ENCODE assay signal across 10 cellular contexts in the genomic region with DNA sequence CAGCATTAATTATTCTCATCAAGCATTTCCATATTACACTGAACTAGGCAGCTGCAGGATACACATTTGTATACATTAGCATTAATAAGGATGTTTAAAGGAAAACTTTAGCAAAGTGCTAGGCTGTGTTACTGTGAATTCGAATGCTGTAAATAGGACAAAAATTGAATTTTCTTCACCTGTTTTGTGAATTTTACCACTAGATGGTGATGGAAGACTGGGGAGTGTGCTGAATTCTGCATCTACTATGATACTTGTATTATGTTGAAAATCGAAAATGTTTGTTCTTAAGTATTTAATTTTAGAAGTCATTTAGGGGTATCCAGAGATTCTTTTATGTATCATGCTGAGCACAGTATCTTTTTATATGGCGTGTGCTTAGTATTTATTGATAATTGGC. TPM values are rescaled to one million over a fixed set of nuclear protein-coding genes. Genes with fewer than 3 reads are reported as not detected.
DNase-seq lines count a peak whose midpoint lies in the region; ATAC-seq and TF ChIP-seq lines count a peak whose summit lies in the region.
"Had no signal": no experiment of that assay in that cellular context is flagged by ENCODE, and none has a peak within 500 bp of the region (broad histone marks: within the 10 kb centered on the region; RNA-seq: fewer than 3 reads in every experiment).

No MANE protein-coding gene starts in this region.

- H3K27ac Mint-ChIP-seq in MCF 10A (ENCODE audit: low read depth, unreplicated experiment) (no peak overlapping the region), neural crest cell (ENCODE audit: unreplicated experiment) (no peak overlapping the region)
- H3K27ac Mint-ChIP-seq in CD8-positive, alpha-beta memory T cell = no peak overlapping the region
- H3K27ac Mint-ChIP-seq: activated naive CD4-positive, alpha-beta T cell treated with anti-CD3 and anti-CD28 coated beads, Interleukin-2, amount 50 U/mL, for 72 hours had no signal

- CTCF ChIA-PET in MCF 10A (lab: Yijun Ruan, JAX) = interaction anchor here (1.2 to 3.7 kb wide), 4 partner anchors 16 to 123 kb away, joined by 3 to 26 read pairs (median 10); no protein-coding TSS in a partner anchor
- CTCF ChIA-PET in CD8-positive, alpha-beta memory T cell (lab: Charles Lee) = interaction anchor here (3.6 kb wide), 1 partner anchor 123 kb away, joined by 13 read pairs; no protein-coding TSS in a partner anchor

- intact Hi-C loops in MCF 10A (cut with micrococcal nuclease) = loop anchor here (1.0 to 2.0 kb wide), 6 partner anchors 37 to 628 kb away; no protein-coding TSS in a partner anchor

- no peak overlapping the region for H3K4me3 Mint-ChIP-seq in MCF 10A (ENCODE audit: unreplicated experiment)
- no peak overlapping the region for H3K4me3 Mint-ChIP-seq in neural crest cell
- no peak overlapping the region for H3K4me3 Mint-ChIP-seq in CD8-positive, alpha-beta memory T cell

- no peaks in the 10 kb centered on the region for H3K4me1 Mint-ChIP-seq in MCF 10A (ENCODE audit: insufficient read depth, unreplicated experiment)
- H3K4me1 Mint-ChIP-seq in neural crest cell = peaks cover 9% of the 10 kb centered on the region
- no peaks in the 10 kb centered on the region for H3K4me1 Mint-ChIP-seq in CD8-positive, alpha-beta memory T cell

- H3K36me3 ChIP-seq in MM.1S (replicated peaks; ENCODE audit: insufficient read depth, low read length) = no peaks in the 10 kb centered on the region
- no peaks in the 10 kb centered on the region for H3K36me3 ChIP-seq in CD8-positive, alpha-beta memory T cell (ENCODE audit: insufficient read depth, low read length)

- ATAC-seq in HG02588 (IDR thresholded peaks at IDR 0.05; ENCODE audit: unreplicated experiment) (no peak), HG03571 (IDR thresholded peaks at IDR 0.05; ENCODE audit: unreplicated experiment) (no peak)

- no peaks in the 10 kb centered on the region for H3K9me3 ChIP-seq in MM.1S (replicated peaks; ENCODE audit: insufficient read depth, low read length)
- H3K9me3 ChIP-seq in CD8-positive, alpha-beta memory T cell (ENCODE audit: low read length) = no peaks in the 10 kb centered on the region

- DNase-seq in GM03348 (ENCODE audit: low spot score) (peak; percentile 59), MM.1S (no peak), MCF 10A (ENCODE audit: unreplicated experiment) (peak; percentile 56), neural crest cell (ENCODE audit: low read depth, low spot score) (no peak)
- no peak for DNase-seq in CD8-positive, alpha-beta memory T cell
- DNase-seq in stimulated activated CD4-positive, alpha-beta T cell treated with anti-CD3 and anti-CD28 coated beads, Interleukin-1b, Interleukin-23, amount 100 ng/mL, for 48 hours = no peak
- DNase-seq: NCI-H2227 treated with DMSO at 0.1 percent for 48 hours had no signal

- no peaks in the 10 kb centered on the region for H3K79me2 ChIP-seq in MM.1S (ENCODE audit: low read length)

- H2AFZ ChIP-seq in MM.1S (ENCODE audit: low read length) = no peak overlapping the region

- no peaks in the 10 kb centered on the region for H3K9me2 ChIP-seq in MM.1S (replicated peaks; ENCODE audit: insufficient read depth, low read length)

- H3K4me1 ChIP-seq in MM.1S (ENCODE audit: low read length) = no peaks in the 10 kb centered on the region
- no peaks in the 10 kb centered on the region for H3K4me1 ChIP-seq in CD8-positive, alpha-beta memory T cell (ENCODE audit: insufficient read depth, low read length)

- H3F3A ChIP-seq in MM.1S (ENCODE audit: insufficient read depth, low read length) = no peaks in the 10 kb centered on the region

- H3K27ac ChIP-seq in MM.1S (ENCODE audit: low read length) = no peak overlapping the region
- no peak overlapping the region for H3K27ac ChIP-seq in CD8-positive, alpha-beta memory T cell (ENCODE audit: low read depth, low read length)

- H3K36me3 Mint-ChIP-seq in MCF 10A (ENCODE audit: insufficient read depth, unreplicated experiment) (peaks cover 39% of the 10 kb centered on the region), neural crest cell (ENCODE audit: low read depth) (no peaks in the 10 kb centered on the region)
- no peaks in the 10 kb centered on the region for H3K36me3 Mint-ChIP-seq in CD8-positive, alpha-beta memory T cell
- H3K36me3 Mint-ChIP-seq: activated naive CD4-positive, alpha-beta T cell treated with anti-CD3 and anti-CD28 coated beads, Interleukin-2, amount 50 U/mL, for 72 hours had no signal

- H3K9me3 Mint-ChIP-seq in MCF 10A (ENCODE audit: unreplicated experiment) (no peaks in the 10 kb centered on the region), neural crest cell (no peaks in the 10 kb centered on the region)
- no peaks in the 10 kb centered on the region for H3K9me3 Mint-ChIP-seq in CD8-positive, alpha-beta memory T cell
- H3K9me3 Mint-ChIP-seq: activated naive CD4-positive, alpha-beta T cell treated with anti-CD3 and anti-CD28 coated beads, Interleukin-2, amount 50 U/mL, for 72 hours had no signal

- H3K9ac ChIP-seq in MM.1S (ENCODE audit: low read length) = no peak overlapping the region

- TF ChIP-seq CTCF in MM.1S (IDR thresholded peaks at IDR 0.05; ENCODE audit: low read length) = peak; percentile 26
- peak; percentile 75 for TF ChIP-seq CTCF in MCF 10A (IDR thresholded peaks at IDR 0.05; ENCODE audit: unreplicated experiment)
- TF ChIP-seq CTCF in neural crest cell (conservative IDR thresholded peaks at IDR 0.05) = peak; percentile 65

- POLR2A ChIA-PET in MCF 10A (lab: Yijun Ruan, JAX) = interaction anchor here (1.7 to 3.0 kb wide), 2 partner anchors 13 to 36 kb away, joined by 3 to 23 read pairs; no protein-coding TSS in a partner anchor
- POLR2A ChIA-PET in CD8-positive, alpha-beta memory T cell (lab: Charles Lee) = no interaction called here

- no peak overlapping the region for H3K4me2 ChIP-seq in MM.1S (ENCODE audit: low read depth, low read length)

- H3K4me3 ChIP-seq in MM.1S (ENCODE audit: low read length) = no peak overlapping the region
- H3K4me3 ChIP-seq in CD8-positive, alpha-beta memory T cell (ENCODE audit: low read length) = no peak overlapping the region

- H3K27me3 Mint-ChIP-seq in MCF 10A (ENCODE audit: insufficient read depth, unreplicated experiment) (no peaks in the 10 kb centered on the region), neural crest cell (ENCODE audit: low read depth) (no peaks in the 10 kb centered on the region)
- peaks cover 4 to 24% of the 10 kb centered on the region in 2 donors for H3K27me3 Mint-ChIP-seq in CD8-positive, alpha-beta memory T cell

- BruUV-seq in MCF 10A (replicated peaks; lab: Mats Ljungman, UMichigan) = no TSS peak

- H4K20me1 ChIP-seq in MM.1S (ENCODE audit: insufficient read depth, low read length) = no peaks in the 10 kb centered on the region

- no peaks in the 10 kb centered on the region for H3K27me3 ChIP-seq in MM.1S (replicated peaks; ENCODE audit: insufficient read depth, low read length)
- H3K27me3 ChIP-seq in CD8-positive, alpha-beta memory T cell (ENCODE audit: insufficient read depth, low read length, poor library complexity, severe bottlenecking) = no peaks in the 10 kb centered on the region

RNA-seq across cellular contexts. Expression of a gene that starts 12.3 kb away (rescaled TPM):
- total RNA-seq in MCF 10A (2022) (not detected in 2 replicates), neural crest cell (not detected in 2 replicates)
- 1 to 10 TPM in 1 of 2 experiments, under 1 TPM in 1; 0.84 to 1.3 TPM for total RNA-seq in CD8-positive, alpha-beta memory T cell
- 4.3 TPM for polyA plus RNA-seq in CD8-positive, alpha-beta memory T cell

RNA-seq across cellular contexts. Expression of a gene that starts 25.9 kb away (rescaled TPM):
- total RNA-seq in MCF 10A (2022) = 41.9 and 51.8 TPM in 2 replicates
- total RNA-seq in neural crest cell = not detected in 2 replicates
- total RNA-seq in CD8-positive, alpha-beta memory T cell = 1 to 10 TPM in 1 of 2 experiments, under 1 TPM in 1; 0.61 to 1.2 TPM
- not detected for polyA plus RNA-seq in CD8-positive, alpha-beta memory T cell

RNA-seq across cellular contexts. Expression of a gene that starts 38.7 kb away (rescaled TPM):
- total RNA-seq in MCF 10A (2022) (not detected in 2 replicates), neural crest cell (not detected in 2 replicates)
- not detected for total RNA-seq in CD8-positive, alpha-beta memory T cell
- polyA plus RNA-seq in CD8-positive, alpha-beta memory T cell = not detected
- total RNA-seq: activated naive CD4-positive, alpha-beta T cell treated with anti-CD3 and anti-CD28 coated beads, Interleukin-2, amount 50 U/mL, for 72 hours had no signal

Comparison
In these comparisons a context has a peak if more than half of its experiments do, and no peak if none do; other contexts are left out.
1. DNase-seq: peak in GM03348 (single experiment) and MCF 10A (single experiment); none in MM.1S (single experiment), neural crest cell (single experiment), CD8-positive, alpha-beta memory T cell (0 of 5) and stimulated activated CD4-positive, alpha-beta T cell treated with anti-CD3 and anti-CD28 coated beads, Interleukin-1b, Interleukin-23, amount 100 ng/mL, for 48 hours (single experiment).
2. RNA of a gene that starts 25.9 kb away (total RNA-seq): 41.9 to 51.8 TPM in MCF 10A; 0.61 to 1.2 TPM in CD8-positive, alpha-beta memory T cell and not detected in neural crest cell; every median in the first group is over 10 times any median in the second.
3. Peak in every context shown above with its lines, with median percentiles within 50 percentile points of each other: CTCF ChIP-seq.